Comparison of ENCODE assay signal across 15 cellular contexts in genomic region chrX:120463241-120463640, GRCh38. TPM values are rescaled to one million over a fixed set of nuclear protein-coding genes. Genes with fewer than 3 reads are reported as not detected.
DNase-seq lines count a peak whose midpoint lies in the region; ATAC-seq, FAIRE-seq and TF ChIP-seq lines count a peak whose summit lies in the region.
"Had no signal": no experiment of that assay in that cellular context is flagged by ENCODE, and none has a peak within 500 bp of the region (broad histone marks: within the 10 kb centered on the region; RNA-seq: fewer than 3 reads in every experiment).

No MANE protein-coding gene starts in this region.

- H3K9me3 ChIP-seq in breast epithelium (no peaks in the 10 kb centered on the region), small intestine (ENCODE audit: control insufficient read depth, low read depth) (no peaks in the 10 kb centered on the region), esophagus muscularis mucosa (no peaks in the 10 kb centered on the region)
- H3K9me3 ChIP-seq: stomach had no signal

- H3K36me3 ChIP-seq in breast epithelium (no peaks in the 10 kb centered on the region), small intestine (ENCODE audit: control insufficient read depth in 2 of 2, insufficient read depth in 2 of 2, low read length in 2 of 2) (no peaks in the 10 kb centered on the region), esophagus muscularis mucosa (no peaks in the 10 kb centered on the region)
- H3K36me3 ChIP-seq: stomach had no signal

- peak; percentile 80 for DNase-seq in MCF 10A (ENCODE audit: unreplicated experiment)
- DNase-seq in breast epithelium (ENCODE audit: low spot score in 2 of 2): no peak
- DNase-seq in NCI-H774 (lab: John Stamatoyannopoulos, UW): peak; percentile 3
- DNase-seq in erythroblast (lab: John Stamatoyannopoulos, UW): peak; percentile 13 to 42
- peak; percentile 3 for DNase-seq in small intestine
- DNase-seq in esophagus muscularis mucosa (ENCODE audit: extremely low spot score): no peak
- DNase-seq: activated CD4-positive, alpha-beta T cell treated with anti-CD3 and anti-CD28 coated beads, Interleukin-2, amount 50 U/mL, for 1 hour; NCI-H1694 treated with DMSO at 0.1 percent for 48 hours; retina; stomach; T-cell had no signal

- ATAC-seq in HG03108 (IDR thresholded peaks at IDR 0.05; ENCODE audit: unreplicated experiment) (no peak), HG03159 (IDR thresholded peaks at IDR 0.05; ENCODE audit: unreplicated experiment) (no peak)
- ATAC-seq: activated T-helper 17 cell treated with anti-CD3 and anti-CD28 coated beads, Interleukin-2, amount 50 U/mL, for 72 hours; T-cell had no signal

- no TSS peak for BruUV-seq in MCF 10A (replicated peaks; lab: Mats Ljungman, UMichigan)

- H3K4me3 ChIP-seq in breast epithelium: no peak overlapping the region
- no peak overlapping the region for H3K4me3 ChIP-seq in small intestine (ENCODE audit: low read depth in 1 of 2, low read length in 2 of 2)
- no peak overlapping the region for H3K4me3 ChIP-seq in esophagus muscularis mucosa
- H3K4me3 ChIP-seq: stomach had no signal

- WGBS in small intestine, 3 donors: 54 to 75% (median 73%) methylated on average over 1 of the region's 1 CpG
- 60% methylated on average over 1 of the region's 1 CpG for WGBS in esophagus muscularis mucosa

- intact Hi-C loops in MCF 10A (cut with micrococcal nuclease) (loop anchor here (10.0 kb wide), 1 partner anchor 218 kb away; no protein-coding TSS in a partner anchor), breast epithelium (cut with DNase I; ENCODE audit: low total_unique reads) (no loop called here), esophagus muscularis mucosa (cut with DNase I) (no loop called here)

- no peaks in the 10 kb centered on the region for H3K27me3 Mint-ChIP-seq in MCF 10A (ENCODE audit: insufficient read depth, unreplicated experiment)
- H3K27me3 Mint-ChIP-seq: activated T-helper 17 cell treated with anti-CD3 and anti-CD28 coated beads, Interleukin-2, amount 50 U/mL, for 72 hours had no signal

- H3K9me3 Mint-ChIP-seq in MCF 10A (ENCODE audit: unreplicated experiment): no peaks in the 10 kb centered on the region
- H3K9me3 Mint-ChIP-seq: activated T-helper 17 cell treated with anti-CD3 and anti-CD28 coated beads, Interleukin-2, amount 50 U/mL, for 72 hours; T-cell had no signal

- POLR2A ChIA-PET in MCF 10A (lab: Yijun Ruan, JAX): interaction anchor here (0.6 kb wide), 1 partner anchor 401 kb away, joined by 3 read pairs; no protein-coding TSS in a partner anchor

- FAIRE-seq in small intestine (lab: Jason Lieb, UNC): no peak

- H3K27me3 ChIP-seq in breast epithelium (peaks cover 0 to 6% of the 10 kb centered on the region in 2 donors), small intestine (ENCODE audit: control insufficient read depth in 2 of 2, insufficient read depth in 2 of 2, low read length in 2 of 2) (no peaks in the 10 kb centered on the region), esophagus muscularis mucosa (no peaks in the 10 kb centered on the region)
- H3K27me3 ChIP-seq: stomach had no signal

- H3K4me1 Mint-ChIP-seq in MCF 10A (ENCODE audit: insufficient read depth, unreplicated experiment): peaks cover 36% of the 10 kb centered on the region

- H3K4me1 ChIP-seq in breast epithelium: no peaks in the 10 kb centered on the region
- H3K4me1 ChIP-seq in small intestine (ENCODE audit: control insufficient read depth in 2 of 2, insufficient read depth in 1 of 2, low read depth in 1 of 2, low read length in 1 of 2): no peaks in the 10 kb centered on the region
- H3K4me1 ChIP-seq in esophagus muscularis mucosa: peaks cover 19 to 68% (median 35%) of the 10 kb centered on the region in 4 donors

- TF ChIP-seq CTCF in MCF 10A (IDR thresholded peaks at IDR 0.05; ENCODE audit: unreplicated experiment) (no peak), breast epithelium (IDR thresholded peaks at IDR 0.05) (no peak), esophagus muscularis mucosa (IDR thresholded peaks at IDR 0.05) (no peak)

- H3K27ac Mint-ChIP-seq in MCF 10A (ENCODE audit: low read depth, unreplicated experiment): peak overlapping the region; percentile 42
- H3K27ac Mint-ChIP-seq: activated T-helper 17 cell treated with anti-CD3 and anti-CD28 coated beads, Interleukin-2, amount 50 U/mL, for 72 hours; brain; T-cell had no signal

- TF ChIP-seq POLR2A in breast epithelium (IDR thresholded peaks at IDR 0.05): no peak
- TF ChIP-seq POLR2A in erythroblast (IDR thresholded peaks at IDR 0.05; ENCODE audit: low read length): no peak
- no peak for TF ChIP-seq POLR2A in esophagus muscularis mucosa (IDR thresholded peaks at IDR 0.05; ENCODE audit: low read depth)

- H3K36me3 Mint-ChIP-seq in MCF 10A (ENCODE audit: insufficient read depth, unreplicated experiment): peaks cover 4% of the 10 kb centered on the region
- H3K36me3 Mint-ChIP-seq: brain, T-cell had no signal

- TF ChIP-seq EP300 in esophagus muscularis mucosa (IDR thresholded peaks at IDR 0.05): no peak

- no peak overlapping the region for H3K27ac ChIP-seq in breast epithelium
- no peak overlapping the region for H3K27ac ChIP-seq in small intestine (ENCODE audit: low read depth in 1 of 2, low read length in 1 of 2)
- H3K27ac ChIP-seq in esophagus muscularis mucosa (replicated peaks in 1 of 4): no peak overlapping the region
- H3K27ac ChIP-seq: stomach had no signal

- CTCF ChIA-PET in MCF 10A (lab: Yijun Ruan, JAX): interaction anchor here (0.6 to 2.5 kb wide), 4 partner anchors 11 to 201 kb away, joined by 3 to 13 read pairs (median 8); no protein-coding TSS in a partner anchor

- no peak overlapping the region for H3K4me3 Mint-ChIP-seq in MCF 10A (ENCODE audit: unreplicated experiment)
- H3K4me3 Mint-ChIP-seq: activated T-helper 17 cell treated with anti-CD3 and anti-CD28 coated beads, Interleukin-2, amount 50 U/mL, for 72 hours; T-cell had no signal

RNA-seq across cellular contexts. Expression of gene LAMP2, which starts 5.9 kb away (rescaled TPM):
- total RNA-seq in MCF 10A (2022) (67.0 and 74.8 TPM in 2 replicates), breast epithelium (100 to 1,000 TPM; 135 to 197 (median 135) TPM), esophagus muscularis mucosa (10 to 100 TPM; 57.3 to 81.2 (median 67.5) TPM)
- 10 to 100 TPM; 16.5 to 39.1 (median 30.0) TPM for polyA plus RNA-seq in small intestine

Comparison
In these comparisons a context has a peak if more than half of its experiments do, and no peak if none do; other contexts are left out.
1. DNase-seq: peak in MCF 10A (single experiment), NCI-H774 (single experiment), erythroblast (2 of 2) and small intestine (single experiment); none in breast epithelium (0 of 2) and esophagus muscularis mucosa (single experiment).